Comparison of ENCODE assay signal across 11 cellular contexts in the genomic region with DNA sequence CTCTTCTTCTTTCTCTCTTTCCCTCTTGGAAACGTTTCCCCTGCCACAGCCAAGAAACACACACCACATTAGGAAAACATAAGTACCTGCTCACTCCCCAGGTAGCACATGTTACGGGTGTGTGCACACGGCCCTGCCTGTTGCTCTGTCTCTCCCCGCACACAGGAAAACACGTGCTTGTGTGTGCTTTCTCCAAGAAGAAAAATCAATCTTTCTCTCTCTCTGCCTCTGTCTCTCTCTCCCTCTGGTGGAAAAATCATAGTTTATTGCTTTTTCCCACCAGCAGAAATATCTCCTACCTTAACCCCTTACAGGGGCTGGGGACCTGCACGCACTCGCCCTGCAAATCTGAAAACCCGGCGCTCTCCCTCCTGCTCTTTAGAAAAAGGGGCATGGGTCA.
DNase-seq lines count a peak whose midpoint lies in the region; ATAC-seq and TF ChIP-seq lines count a peak whose summit lies in the region.
"Had no signal": no experiment of that assay in that cellular context is flagged by ENCODE, and none has a peak within 500 bp of the region (broad histone marks: within the 10 kb centered on the region; RNA-seq: fewer than 3 reads in every experiment).

No MANE protein-coding gene starts in this region.

- DNase-seq in NCI-H1417 (lab: John Stamatoyannopoulos, UW) (peak; percentile 72 to 89 (median 77)), NCI-H1417 treated with DMSO at 0.1 percent for 48 hours (lab: John Stamatoyannopoulos, UW) (no peak), NCI-H2171 treated with DMSO at 0.1 percent for 48 hours (lab: John Stamatoyannopoulos, UW) (peak; percentile 89), chondrocyte (ENCODE audit: low spot score) (no peak), neural crest cell (ENCODE audit: low read depth, low spot score) (no peak), SKM-1 (lab: John Stamatoyannopoulos, UW; ENCODE audit: unreplicated experiment) (no peak), mesenchymal stem cell (no peak)
- DNase-seq: MV-4-11 had no signal

- no peak overlapping the region for H3K9ac ChIP-seq in mesenchymal stem cell (ENCODE audit: low read length)

- peaks cover 39 to 99% of the 10 kb centered on the region in 2 experiments for H3K27me3 ChIP-seq in mesenchymal stem cell (ENCODE audit: control insufficient read depth in 1 of 2, insufficient read depth in 1 of 2, low read length in 2 of 2)

- H4K8ac ChIP-seq in mesenchymal stem cell (ENCODE audit: low read length), result no peak overlapping the region

- no peaks in the 10 kb centered on the region for H3K36me3 Mint-ChIP-seq in chondrocyte (ENCODE audit: low read depth)
- no peaks in the 10 kb centered on the region for H3K36me3 Mint-ChIP-seq in neural crest cell (ENCODE audit: low read depth)
- H3K36me3 Mint-ChIP-seq: activated naive CD8-positive, alpha-beta T cell had no signal

- no peaks in the 10 kb centered on the region for H3K36me3 ChIP-seq in mesenchymal stem cell (ENCODE audit: control insufficient read depth in 1 of 2, insufficient read depth in 2 of 2, low read depth in 1 of 2, low read length in 2 of 2)
- H3K36me3 ChIP-seq: suprapubic skin had no signal

- H3K27ac ChIP-seq in mesenchymal stem cell (ENCODE audit: low read length, poor library complexity, severe bottlenecking), result no peak overlapping the region
- H3K27ac ChIP-seq: suprapubic skin had no signal

- H3K23ac ChIP-seq in mesenchymal stem cell (ENCODE audit: low read length in 2 of 2), result no peak overlapping the region

- H3K27ac Mint-ChIP-seq in chondrocyte (ENCODE audit: unreplicated experiment) (no peak overlapping the region), neural crest cell (ENCODE audit: unreplicated experiment) (no peak overlapping the region)
- H3K27ac Mint-ChIP-seq: activated naive CD8-positive, alpha-beta T cell had no signal

- no peak overlapping the region for H3K18ac ChIP-seq in mesenchymal stem cell (ENCODE audit: low read depth in 1 of 2, low read length in 2 of 2)

- H3K4me1 Mint-ChIP-seq in chondrocyte (ENCODE audit: low read depth) (peaks cover 5% of the 10 kb centered on the region), neural crest cell (peaks cover 14% of the 10 kb centered on the region)

- no peaks in the 10 kb centered on the region for H3K9me3 Mint-ChIP-seq in chondrocyte (ENCODE audit: low read depth)
- H3K9me3 Mint-ChIP-seq in neural crest cell, result no peaks in the 10 kb centered on the region

- no peak overlapping the region for H2BK120ac ChIP-seq in mesenchymal stem cell (ENCODE audit: low read depth, low read length)

- H4K91ac ChIP-seq in mesenchymal stem cell (ENCODE audit: low read length), result no peak overlapping the region

- no peak overlapping the region for H3K4me3 ChIP-seq in mesenchymal stem cell (ENCODE audit: insufficient read depth in 1 of 2, low read depth in 1 of 2, low read length in 2 of 2)
- H3K4me3 ChIP-seq: suprapubic skin had no signal

- H3K4me2 ChIP-seq in mesenchymal stem cell (ENCODE audit: low read length, poor library complexity, severe bottlenecking), result no peak overlapping the region

- H2BK5ac ChIP-seq in mesenchymal stem cell (ENCODE audit: low read depth, low read length, poor library complexity, severe bottlenecking), result no peak overlapping the region

- WGBS in mesenchymal stem cell, result 35% methylated on average over 9 of the region's 9 CpGs

- H2BK12ac ChIP-seq in mesenchymal stem cell (ENCODE audit: low read length in 2 of 2), result no peak overlapping the region

- peaks cover 3% of the 10 kb centered on the region for H3K9me3 ChIP-seq in mesenchymal stem cell (ENCODE audit: control insufficient read depth, low read length)
- H3K9me3 ChIP-seq: suprapubic skin had no signal

- H3K4me3 Mint-ChIP-seq in chondrocyte (ENCODE audit: unreplicated experiment) (no peak overlapping the region), neural crest cell (no peak overlapping the region)
- H3K4me3 Mint-ChIP-seq: activated naive CD8-positive, alpha-beta T cell had no signal

- H3K4ac ChIP-seq in mesenchymal stem cell (ENCODE audit: low read depth in 1 of 2, low read length in 2 of 2), result no peak overlapping the region

- no peak for ATAC-seq in GM18498 (IDR thresholded peaks at IDR 0.05; ENCODE audit: unreplicated experiment)

- peaks cover 3% of the 10 kb centered on the region for H3K4me1 ChIP-seq in mesenchymal stem cell (ENCODE audit: control insufficient read depth, insufficient read depth, low read depth, low read length)

- no peak overlapping the region for H3K14ac ChIP-seq in mesenchymal stem cell (ENCODE audit: low read length in 2 of 2)

- H2AK5ac ChIP-seq in mesenchymal stem cell (ENCODE audit: low read length, severe bottlenecking), result no peak overlapping the region

- no peaks in the 10 kb centered on the region for H3K79me1 ChIP-seq in mesenchymal stem cell (replicated peaks; ENCODE audit: low read length, poor library complexity, severe bottlenecking)

- TF ChIP-seq CTCF in chondrocyte (IDR thresholded peaks at IDR 0.05), result peak; percentile 44
- TF ChIP-seq CTCF in neural crest cell (conservative IDR thresholded peaks at IDR 0.05), result peak; percentile 30

- no peak overlapping the region for H2BK15ac ChIP-seq in mesenchymal stem cell (ENCODE audit: low read depth, poor library complexity, severe bottlenecking)

- H3K27me3 Mint-ChIP-seq in chondrocyte (ENCODE audit: low read depth) (peaks cover 31% of the 10 kb centered on the region), neural crest cell (ENCODE audit: low read depth) (peaks cover 29% of the 10 kb centered on the region)

- H2AFZ ChIP-seq in mesenchymal stem cell (ENCODE audit: low read depth, low read length), result no peak overlapping the region

Comparison
In these comparisons a context has a peak if more than half of its experiments do, and no peak if none do; other contexts are left out.
1. DNase-seq: peak in NCI-H1417 (3 of 3) and NCI-H2171 treated with DMSO at 0.1 percent for 48 hours (single experiment); none in NCI-H1417 treated with DMSO at 0.1 percent for 48 hours (single experiment), chondrocyte (single experiment), neural crest cell (single experiment), SKM-1 (single experiment) and mesenchymal stem cell (single experiment).